In genomic region chr19:39445258-39446071, GRCh38 we compare ENCODE assay signal across 8 cellular contexts. TPM values are rescaled to one million over a fixed set of nuclear protein-coding genes. Genes with fewer than 3 reads are reported as not detected.
DNase-seq lines count a peak whose midpoint lies in the region; ATAC-seq and TF ChIP-seq lines count a peak whose summit lies in the region.

Gene SUPT5H, plus strand, starts transcription at chr19:39445582. Its CDS starts 309 bp downstream, at chr19:39445891.

- peak within 1 kb of the TSS; percentile 93 to 99 for H3K4me3 ChIP-seq in esophagus (ENCODE audit: low read depth in 1 of 2, low read length in 2 of 2)
- peak within 1 kb of the TSS; percentile 80 to 99 for H3K4me3 ChIP-seq in muscle layer of colon (ENCODE audit: low read depth in 1 of 2, low read length in 2 of 2)

- H3K9me3 Mint-ChIP-seq in activated T-cell treated with anti-CD3 and anti-CD28 coated beads, Interleukin-2, amount 50 U/mL, for 24 hours, result no peaks in the 10 kb centered on the region

- H3K4me1 ChIP-seq in esophagus (ENCODE audit: control insufficient read depth in 2 of 2, insufficient read depth in 2 of 2, low read length in 1 of 2) (peaks cover 5 to 12% of the 10 kb centered on the region in 2 donors), muscle layer of colon (ENCODE audit: insufficient read depth, low read length) (peaks cover 31% of the 10 kb centered on the region)

- WGBS in esophagus, 2 donors, result 0 to 1% methylated on average over 65 of the region's 65 CpGs

- peaks cover 43% of the 10 kb centered on the region for H3K4me1 Mint-ChIP-seq in activated T-cell treated with anti-CD3 and anti-CD28 coated beads, Interleukin-2, amount 50 U/mL, for 24 hours (ENCODE audit: low read depth)

- peak within 1 kb of the TSS; percentile 99 for H3K9ac ChIP-seq in muscle layer of colon (ENCODE audit: low read length)

- peak; percentile 65 for ATAC-seq in GM21717 (IDR thresholded peaks at IDR 0.05; ENCODE audit: unreplicated experiment)

- H3K9me3 ChIP-seq in esophagus (ENCODE audit: control insufficient read depth in 2 of 2, insufficient read depth in 1 of 2, low read depth in 1 of 2, low read length in 1 of 2) (no peaks in the 10 kb centered on the region), muscle layer of colon (ENCODE audit: low read length) (no peaks in the 10 kb centered on the region)

- DNase-seq in DMS153 (lab: John Stamatoyannopoulos, UW) (peak; percentile 96), KBM-7 (peak; percentile 97)
- DNase-seq in activated T-cell treated with anti-CD3 and anti-CD28 coated beads, Interleukin-2, amount 50 U/mL, for 24 hours, result peak; percentile 95
- peak; percentile 95 for DNase-seq in stimulated activated CD8-positive, alpha-beta memory T cell treated with anti-CD3 and anti-CD28 coated beads, Interleukin-7, amount 100 ng/mL, for 24 hours (ENCODE audit: low read depth)

- no peaks in the 10 kb centered on the region for H3K27me3 Mint-ChIP-seq in activated T-cell treated with anti-CD3 and anti-CD28 coated beads, Interleukin-2, amount 50 U/mL, for 24 hours

- H3K27ac ChIP-seq in esophagus (ENCODE audit: low read depth in 2 of 2, low read length in 1 of 2) (peak within 1 kb of the TSS; percentile 98 to 99), muscle layer of colon (ENCODE audit: low read depth, low read length) (peak within 1 kb of the TSS; percentile 88)

- peaks cover 59% of the 10 kb centered on the region for H3K36me3 Mint-ChIP-seq in activated T-cell treated with anti-CD3 and anti-CD28 coated beads, Interleukin-2, amount 50 U/mL, for 24 hours (ENCODE audit: low read depth)

- no peaks in the 10 kb centered on the region for H3K27me3 ChIP-seq in esophagus (ENCODE audit: control insufficient read depth in 1 of 2, insufficient read depth in 2 of 2, low read length in 2 of 2)
- H3K27me3 ChIP-seq in muscle layer of colon (ENCODE audit: control insufficient read depth in 1 of 2, insufficient read depth in 2 of 2, low read length in 2 of 2), result no peaks in the 10 kb centered on the region

- peak within 1 kb of the TSS; percentile 100 for H3K4me3 Mint-ChIP-seq in activated T-cell treated with anti-CD3 and anti-CD28 coated beads, Interleukin-2, amount 50 U/mL, for 24 hours

- H3K36me3 ChIP-seq in esophagus (ENCODE audit: control insufficient read depth in 2 of 2, insufficient read depth in 2 of 2, low read length in 1 of 2) (peaks cover 0 to 3% of the 10 kb centered on the region in 2 donors), muscle layer of colon (ENCODE audit: insufficient read depth, low read length) (peaks cover 19% of the 10 kb centered on the region)

- H3K27ac Mint-ChIP-seq in activated T-cell treated with anti-CD3 and anti-CD28 coated beads, Interleukin-2, amount 50 U/mL, for 24 hours, result peak within 1 kb of the TSS; percentile 99

- in situ Hi-C loops in KBM-7 (cut with MboI; ENCODE audit: low pct_unique_long_range_greater_than_20kb, low sequenced_read_pairs), result no loop called here

TF ChIP-seq in PFSK-1, 5 proteins besides CTCF, POLR2A, EP300 and RAD21:
- TF ChIP-seq POLR2AphosphoS5 (IDR thresholded peaks at IDR 0.05; ENCODE audit: low read depth, low read length), result peak; percentile 83
- peak; percentile 86 for TF ChIP-seq FOXP2 (optimal IDR thresholded peaks at IDR 0.05; ENCODE audit: borderline replicate concordance, extremely low read depth, extremely low read length, insufficient read depth)
- peak; percentile 97 for TF ChIP-seq TAF1 (IDR thresholded peaks at IDR 0.05; ENCODE audit: borderline replicate concordance, insufficient read depth, low read length)
- TF ChIP-seq SIN3A (IDR thresholded peaks at IDR 0.05; ENCODE audit: borderline replicate concordance, insufficient read depth, low read length), result peak; percentile 93
- TF ChIP-seq REST (IDR thresholded peaks at IDR 0.05; ENCODE audit: insufficient read depth in 1 of 2, low read depth in 2 of 2, low read length in 2 of 2), result peak in 1 of 2 experiments; percentile 11; a peak in 1 of 4 replicates
TF ChIP-seq in PFSK-1: peak in this region for 5.

RNA-seq across cellular contexts. Expression of gene SUPT5H, which starts in this region (rescaled TPM):
- 165 TPM for polyA plus RNA-seq in PFSK-1 (2012; ENCODE audit: insufficient read length, low read depth)
- polyA plus RNA-seq in esophagus, result 10 to 100 TPM; 51.5 to 90.2 TPM

Comparison
In these comparisons a context has a peak if more than half of its experiments do, and no peak if none do; other contexts are left out.
1. Peak in every context shown above with its lines: DNase-seq, ATAC-seq, H3K4me3 ChIP-seq and H3K27ac ChIP-seq.